In genomic region chr17:77569846-77570564, GRCh38 we compare ENCODE assay signal across 22 cellular contexts.
"Had no signal": no experiment of that assay in that cellular context is flagged by ENCODE, and none has a peak within 500 bp of the region (broad histone marks: within the 10 kb centered on the region; RNA-seq: fewer than 3 reads in every experiment).

No MANE protein-coding gene starts in this region.

- H3K4me2 ChIP-seq: smooth muscle cell had no signal

- H3K4me3 ChIP-seq: cardiac muscle cell, ovary, right lobe of liver, smooth muscle cell, testis had no signal

- H3K27ac ChIP-seq: cardiac muscle cell, epithelial cell of prostate, foreskin keratinocyte, ovary, right lobe of liver, testis had no signal

- H3K36me3 ChIP-seq: cardiac muscle cell, ovary, right lobe of liver had no signal

- H3K4me1 ChIP-seq: foreskin keratinocyte, right lobe of liver had no signal

- DNase-seq: activated CD4-positive, alpha-beta T cell treated with anti-CD3 and anti-CD28 coated beads, Interleukin-2, amount 50 U/mL, for 1 hour; activated CD8-positive, alpha-beta memory T cell treated with anti-CD3 and anti-CD28 coated beads for 24 hours; activated CD8-positive, alpha-beta memory T cell treated with anti-CD3 and anti-CD28 coated beads, Interleukin-2, amount 50 U/mL, for 48 hours; activated effector memory CD4-positive, alpha-beta T cell treated with anti-CD3 and anti-CD28 coated beads, Interleukin-2, amount 50 U/mL, for 16 hours; activated T-cell treated with anti-CD3 and anti-CD28 coated beads, Interleukin-2, amount 50 U/mL, for 72 hours; amniotic stem cell; foreskin keratinocyte; glutamatergic neuron; mammary epithelial cell; nephron progenitor cell; ovary; right lobe of liver; stimulated activated CD4-positive, alpha-beta T cell treated with anti-CD3 and anti-CD28 coated beads, Interleukin-4, amount 100 ng/mL, for 24 hours; T-helper 1 cell; T1000; testis had no signal

- ATAC-seq: activated CD4-positive, CD25-positive, alpha-beta regulatory T cell treated with anti-CD3 and anti-CD28 coated beads, Interleukin-2, amount 50 U/mL, for 24 hours; activated T-cell treated with anti-CD3 and anti-CD28 coated beads, Interleukin-2, amount 50 U/mL, for 72 hours; foreskin keratinocyte; left lobe of liver; stimulated activated effector memory CD8-positive, alpha-beta T cell treated with anti-CD3 and anti-CD28 coated beads, Interleukin-12 subunit alpha, Interleukin-12 subunit beta, amount 100 ng/mL, for 72 hours had no signal

- H3K9me3 ChIP-seq: ovary, right lobe of liver, testis had no signal

- H3K27me3 ChIP-seq: ovary, right lobe of liver, testis had no signal
